Comparison of ENCODE assay signal across 8 cellular contexts in the genomic region with DNA sequence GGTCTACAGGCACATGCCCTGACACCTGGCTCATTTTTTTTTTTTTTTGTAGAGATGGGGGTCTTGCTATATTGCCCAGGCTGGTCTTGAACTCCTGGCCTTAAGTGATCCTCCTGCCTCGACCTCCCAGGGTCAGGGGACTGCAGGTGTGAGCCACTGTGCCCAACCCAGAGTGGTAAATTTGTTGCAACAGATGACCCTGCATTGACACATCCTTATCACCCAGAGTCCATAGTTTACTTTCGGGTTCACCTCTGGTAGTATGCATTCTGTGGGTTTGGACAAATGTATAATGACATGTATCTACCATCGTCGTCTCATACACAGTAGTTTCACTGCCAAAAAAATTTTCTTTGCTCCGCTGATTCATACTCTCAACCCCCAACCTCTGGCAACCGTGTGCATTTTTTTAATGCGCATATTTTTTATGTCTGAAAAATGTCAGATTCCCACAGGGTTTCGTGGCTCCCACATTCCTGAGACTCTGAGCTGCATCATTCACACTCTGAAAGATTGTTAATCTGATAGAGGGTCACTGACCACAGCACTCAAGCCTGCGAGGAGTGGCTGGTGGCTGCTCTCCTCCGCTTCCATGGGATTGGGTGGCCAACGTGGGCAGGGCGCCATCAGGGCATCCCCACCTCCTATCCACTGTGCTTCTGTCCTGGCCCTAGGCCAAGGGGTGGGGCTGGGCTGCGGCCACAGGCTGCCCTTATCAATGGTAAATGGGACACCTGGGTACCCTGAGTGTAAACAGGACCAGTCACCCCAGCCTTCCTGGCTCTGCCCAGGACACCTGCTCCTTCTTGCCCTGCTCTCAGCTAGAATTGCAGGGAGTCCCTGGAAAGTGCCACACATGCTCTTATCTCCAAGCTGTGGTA. TPM values are rescaled to one million over a fixed set of nuclear protein-coding genes. Genes with fewer than 3 reads are reported as not detected.
A peak's percentile ranks its signal among the peaks of the same experiment; 100 is the strongest.
DNase-seq lines count a peak whose midpoint lies in the region; ATAC-seq and TF ChIP-seq lines count a peak whose summit lies in the region.

No MANE protein-coding gene starts in this region.

- peaks cover 4% of the 10 kb centered on the region for H3F3A ChIP-seq in PC-3 (ENCODE audit: low read length, unreplicated experiment)

- no peaks in the 10 kb centered on the region for H3K27me3 ChIP-seq in PC-3 (ENCODE audit: low read length)
- no peaks in the 10 kb centered on the region for H3K27me3 ChIP-seq in fibroblast of lung (ENCODE audit: control insufficient read depth, insufficient read depth, low read length)

- ATAC-seq in PC-3 (peak; percentile 83), HG03159 (IDR thresholded peaks at IDR 0.05; ENCODE audit: unreplicated experiment) (no peak)

- no peaks in the 10 kb centered on the region for H3K9me2 ChIP-seq in PC-3 (replicated peaks; ENCODE audit: low read length)

- H3K4me1 ChIP-seq in PC-3 (ENCODE audit: insufficient read depth, low read length) (peaks cover 38% of the 10 kb centered on the region), fibroblast of lung (ENCODE audit: control insufficient read depth, extremely low read depth, insufficient read depth, low read length) (peaks cover 39% of the 10 kb centered on the region)

- intact Hi-C loops in PC-3 (cut with micrococcal nuclease), result no loop called here

- CTCF ChIA-PET in PC-3 (lab: Charles Lee), result interaction anchor here (0.7 to 1.2 kb wide), 2 partner anchors 67 to 81 kb away, joined by 3 read pairs; no protein-coding TSS in a partner anchor

- H3K79me2 ChIP-seq in PC-3 (ENCODE audit: low read length), result peaks cover 92% of the 10 kb centered on the region
- H3K79me2 ChIP-seq in fibroblast of lung (ENCODE audit: control insufficient read depth, insufficient read depth, low read length), result peaks cover 74% of the 10 kb centered on the region

- peak overlapping the region; percentile 44 for H3K4me2 ChIP-seq in PC-3 (ENCODE audit: low read length)
- H3K4me2 ChIP-seq in fibroblast of lung (ENCODE audit: extremely low read depth, insufficient read depth, low read length), result no peak overlapping the region

- BruUV-seq in PC-3 (replicated peaks; lab: Mats Ljungman, UMichigan), result no TSS peak

- TF ChIP-seq CTCF in PC-3 (conservative IDR thresholded peaks at IDR 0.05; ENCODE audit: low read depth, low read length) (no peak), fibroblast of lung (conservative IDR thresholded peaks at IDR 0.05 in 1 of 2, IDR thresholded peaks at IDR 0.05 in 1 of 2; ENCODE audit: low read depth in 1 of 2, low read length in 2 of 2) (no peak), retinal pigment epithelial cell (conservative IDR thresholded peaks at IDR 0.05; ENCODE audit: low read depth, low read length) (no peak)

- no peak overlapping the region; the same call in 1 of the 2 replicates for H3K9ac ChIP-seq in PC-3 (ENCODE audit: low read length)
- peak overlapping the region; percentile 9 for H3K9ac ChIP-seq in fibroblast of lung (ENCODE audit: insufficient read depth, low read length)

- H3K36me3 ChIP-seq in PC-3 (ENCODE audit: low read depth, low read length), result peaks cover 5% of the 10 kb centered on the region; the same call in 1 of the 2 replicates
- H3K36me3 ChIP-seq in fibroblast of lung (ENCODE audit: control insufficient read depth, insufficient read depth, low read length), result peaks cover 14% of the 10 kb centered on the region

- H4K20me1 ChIP-seq in PC-3 (ENCODE audit: low read length), result peaks cover 23% of the 10 kb centered on the region; the same call in 1 of the 2 replicates
- H4K20me1 ChIP-seq in fibroblast of lung (ENCODE audit: control insufficient read depth, extremely low read depth, insufficient read depth, low read length), result no peaks in the 10 kb centered on the region

- H3K4me3 ChIP-seq in PC-3 (ENCODE audit: low read length) (peak overlapping the region; percentile 16; the same call in 1 of the 2 replicates), fibroblast of lung (replicated peaks in 1 of 4; ENCODE audit: control extremely low read depth in 1 of 4, insufficient read depth in 1 of 4, low read depth in 3 of 4, low read length in 4 of 4) (no peak overlapping the region), retinal pigment epithelial cell (ENCODE audit: low read length) (no peak overlapping the region)

- DNase-seq in GM03348 (ENCODE audit: low spot score), result peak; percentile 95
- peak; percentile 97 for DNase-seq in PC-3
- peak; percentile 96 to 97 for DNase-seq in fibroblast of lung (ENCODE audit: low read depth in 2 of 2)
- DNase-seq in retinal pigment epithelial cell (ENCODE audit: low read depth), result peak; percentile 94
- DNase-seq in activated CD8-positive, alpha-beta memory T cell treated with anti-CD3 and anti-CD28 coated beads, Interleukin-2, amount 50 U/mL, for 4 hours, result no peak
- no peak for DNase-seq in GF-D8 (lab: John Stamatoyannopoulos, UW)
- DNase-seq in COLO829 (ENCODE audit: low spot score), result no peak

- H3K27ac ChIP-seq in PC-3 (ENCODE audit: low read length) (peak overlapping the region; percentile 53), fibroblast of lung (ENCODE audit: insufficient read depth, low read length) (peak overlapping the region; percentile 80)

- H3K9me3 ChIP-seq in PC-3 (ENCODE audit: low read length) (no peaks in the 10 kb centered on the region), fibroblast of lung (ENCODE audit: control insufficient read depth, insufficient read depth, low read depth, low read length) (no peaks in the 10 kb centered on the region)

- POLR2A ChIA-PET in PC-3 (lab: Charles Lee; ENCODE audit: unreplicated experiment), result no interaction called here

- H2AFZ ChIP-seq in PC-3 (ENCODE audit: low read length), result 0 out of 2 replicates have a peak overlapping the region, but pooled peaks have one; percentile 5
- no peak overlapping the region for H2AFZ ChIP-seq in fibroblast of lung (ENCODE audit: low read length)

RNA-seq across cellular contexts. Expression of gene NDST1, which starts 9.6 kb away (rescaled TPM):
- total RNA-seq in PC-3 (2014; rRNA removed) (42.6 and 46.1 TPM in 2 replicates), fibroblast of lung (18.2 and 38.5 TPM in 2 replicates)
- polyA plus RNA-seq in fibroblast of lung, result 50.5 and 94.8 TPM in 2 replicates
- 69.9 and 152 TPM in 2 replicates for polyA plus RNA-seq in fibroblast of lung (2012)
- polyA minus RNA-seq in fibroblast of lung (ENCODE audit: low replicate concordance), result 218 and 448 TPM in 2 replicates

Comparison
In these comparisons a context has a peak if more than half of its experiments do, and no peak if none do; other contexts are left out.
1. DNase-seq: peak in GM03348 (single experiment), PC-3 (single experiment), fibroblast of lung (2 of 2) and retinal pigment epithelial cell (single experiment); none in activated CD8-positive, alpha-beta memory T cell treated with anti-CD3 and anti-CD28 coated beads, Interleukin-2, amount 50 U/mL, for 4 hours (single experiment), GF-D8 (single experiment) and COLO829 (single experiment).